In genomic region chr13:112690242-112690943, GRCh38 we compare ENCODE assay signal across 8 cellular contexts. TPM values are rescaled to one million over a fixed set of nuclear protein-coding genes. Genes with fewer than 3 reads are reported as not detected.
DNase-seq lines count a peak whose midpoint lies in the region; ATAC-seq lines count a peak whose summit lies in the region.

No MANE protein-coding gene starts in this region.

- ATAC-seq in GM19397 (IDR thresholded peaks at IDR 0.05; ENCODE audit: unreplicated experiment) (peak; percentile 29), HG03432 (IDR thresholded peaks at IDR 0.05; ENCODE audit: unreplicated experiment) (peak; percentile 30), memory B cell (ENCODE audit: low read depth) (peak; percentile 20)

- DNase-seq in D341Med (ENCODE audit: low spot score) (peak; percentile 69), dermis blood vessel endothelial cell (peak; percentile 51), memory B cell (ENCODE audit: low spot score in 2 of 2) (peak; percentile 9 to 27), substantia nigra (lab: John Stamatoyannopoulos, UW) (peak in 24 of 49 donors; percentile 20 to 75 (median 56)), NCI-H2196 (lab: John Stamatoyannopoulos, UW; ENCODE audit: unreplicated experiment) (no peak)
- peak; percentile 19 for DNase-seq in T-helper 2 cell treated with Interferon-gamma antibody and Interleukin-4, amounts not matched to agents 5 μg/mL and 100 μg/mL, for 36 hours (ENCODE audit: low spot score)

- no peaks in the 10 kb centered on the region for H3K9me3 Mint-ChIP-seq in T-helper 2 cell treated with Interferon-gamma antibody and Interleukin-4, amounts not matched to agents 5 μg/mL and 100 μg/mL, for 36 hours
- no peaks in the 10 kb centered on the region for H3K9me3 Mint-ChIP-seq in memory B cell

- peaks cover 42% of the 10 kb centered on the region for H3K4me1 Mint-ChIP-seq in T-helper 2 cell treated with Interferon-gamma antibody and Interleukin-4, amounts not matched to agents 5 μg/mL and 100 μg/mL, for 36 hours (ENCODE audit: low read depth)
- H3K4me1 Mint-ChIP-seq in memory B cell, result peaks cover 30% of the 10 kb centered on the region

- H3K36me3 Mint-ChIP-seq in T-helper 2 cell treated with Interferon-gamma antibody and Interleukin-4, amounts not matched to agents 5 μg/mL and 100 μg/mL, for 36 hours (ENCODE audit: low read depth), result peaks cover 3% of the 10 kb centered on the region
- no peaks in the 10 kb centered on the region for H3K36me3 Mint-ChIP-seq in memory B cell

- H3K27me3 Mint-ChIP-seq in T-helper 2 cell treated with Interferon-gamma antibody and Interleukin-4, amounts not matched to agents 5 μg/mL and 100 μg/mL, for 36 hours (ENCODE audit: low read depth), result no peaks in the 10 kb centered on the region
- H3K27me3 Mint-ChIP-seq in memory B cell, result no peaks in the 10 kb centered on the region

- H3K4me3 Mint-ChIP-seq in T-helper 2 cell treated with Interferon-gamma antibody and Interleukin-4, amounts not matched to agents 5 μg/mL and 100 μg/mL, for 36 hours, result peak overlapping the region; percentile 90
- peak overlapping the region; percentile 81 for H3K4me3 Mint-ChIP-seq in memory B cell

- peak overlapping the region; percentile 45 for H3K27ac Mint-ChIP-seq in T-helper 2 cell treated with Interferon-gamma antibody and Interleukin-4, amounts not matched to agents 5 μg/mL and 100 μg/mL, for 36 hours
- peak overlapping the region; percentile 45 for H3K27ac Mint-ChIP-seq in memory B cell

- peak overlapping the region; percentile 89 for H3K27ac ChIP-seq in substantia nigra (ENCODE audit: low read depth, low read length, poor library complexity, severe bottlenecking)

RNA-seq across cellular contexts. Expression of gene ATP11A, which starts 0.6 kb away (rescaled TPM):
- 32.0 and 41.7 TPM in 2 replicates for total RNA-seq in dermis blood vessel endothelial cell
